In genomic region chr19:49421039-49421877, GRCh38 we compare ENCODE assay signal across 10 cellular contexts. TPM values are rescaled to one million over a fixed set of nuclear protein-coding genes. Genes with fewer than 3 reads are reported as not detected.
DNase-seq lines count a peak whose midpoint lies in the region; ATAC-seq, FAIRE-seq and TF ChIP-seq lines count a peak whose summit lies in the region.
"Had no signal": no experiment of that assay in that cellular context is flagged by ENCODE, and none has a peak within 500 bp of the region (broad histone marks: within the 10 kb centered on the region; RNA-seq: fewer than 3 reads in every experiment).

No MANE protein-coding gene starts in this region.

- peaks cover 21% of the 10 kb centered on the region for H3K4me1 ChIP-seq in psoas muscle

- no peaks in the 10 kb centered on the region for H3K36me3 ChIP-seq in psoas muscle (ENCODE audit: insufficient read depth in 1 of 2, low read depth in 1 of 2)

- no peaks in the 10 kb centered on the region for H3K9me3 Mint-ChIP-seq in activated T-helper 1 cell treated with anti-CD3 and anti-CD28 coated beads, Interleukin-12 subunit alpha, Interleukin-12 subunit beta, Interleukin-2, Interleukin-4 antibody, amounts not matched to agents 30 ng/mL and 10 ng/mL and 1 ng/mL, durations not matched to agents 14 hours and 24 hours and 36 hours
- peaks cover 9% of the 10 kb centered on the region for H3K9me3 Mint-ChIP-seq in glutamatergic neuron (ENCODE audit: unreplicated experiment)

- H3K27me3 ChIP-seq in psoas muscle (ENCODE audit: insufficient read depth in 3 of 3, low read length in 2 of 3): peaks cover 0 to 100% (median 42%) of the 10 kb centered on the region in 3 donors

- peak overlapping the region; percentile 31 for H3K4me3 Mint-ChIP-seq in activated T-helper 1 cell treated with anti-CD3 and anti-CD28 coated beads, Interleukin-12 subunit alpha, Interleukin-12 subunit beta, Interleukin-2, Interleukin-4 antibody, amounts not matched to agents 30 ng/mL and 10 ng/mL and 1 ng/mL, durations not matched to agents 14 hours and 24 hours and 36 hours
- peak overlapping the region; percentile 67 for H3K4me3 Mint-ChIP-seq in glutamatergic neuron (ENCODE audit: unreplicated experiment)

- no peaks in the 10 kb centered on the region for H3K9me3 ChIP-seq in psoas muscle

- H3K27me3 Mint-ChIP-seq in activated T-helper 1 cell treated with anti-CD3 and anti-CD28 coated beads, Interleukin-12 subunit alpha, Interleukin-12 subunit beta, Interleukin-2, Interleukin-4 antibody, amounts not matched to agents 30 ng/mL and 10 ng/mL and 1 ng/mL, durations not matched to agents 14 hours and 24 hours and 36 hours (ENCODE audit: insufficient read depth): peaks cover 77% of the 10 kb centered on the region
- peaks cover 25% of the 10 kb centered on the region for H3K27me3 Mint-ChIP-seq in glutamatergic neuron (ENCODE audit: unreplicated experiment)

- no peak for DNase-seq in GM12891 (ENCODE audit: insufficient read length, low spot score)
- peak; percentile 59 for DNase-seq in NCI-H2029 treated with DMSO at 0.1 percent for 48 hours (lab: John Stamatoyannopoulos, UW)
- peak; percentile 42 for DNase-seq in activated T-helper 1 cell treated with anti-CD3 and anti-CD28 coated beads, Interleukin-12 subunit alpha, Interleukin-12 subunit beta, Interleukin-2, Interleukin-4 antibody, amounts not matched to agents 30 ng/mL and 10 ng/mL and 1 ng/mL, durations not matched to agents 14 hours and 24 hours and 36 hours (ENCODE audit: low spot score)
- DNase-seq in glutamatergic neuron: peak; percentile 87
- DNase-seq in psoas muscle: peak; percentile 62 to 67
- DNase-seq in NK-92 (lab: John Stamatoyannopoulos, UW; ENCODE audit: unreplicated experiment): no peak

- H3K4me1 Mint-ChIP-seq in activated T-helper 1 cell treated with anti-CD3 and anti-CD28 coated beads, Interleukin-12 subunit alpha, Interleukin-12 subunit beta, Interleukin-2, Interleukin-4 antibody, amounts not matched to agents 30 ng/mL and 10 ng/mL and 1 ng/mL, durations not matched to agents 14 hours and 24 hours and 36 hours (ENCODE audit: low read depth): peaks cover 36% of the 10 kb centered on the region
- peaks cover 27% of the 10 kb centered on the region for H3K4me1 Mint-ChIP-seq in glutamatergic neuron (ENCODE audit: low read depth, unreplicated experiment)

- 5 to 8% (median 6%) methylated on average over 48 of the region's 48 CpGs for WGBS in psoas muscle, 3 donors

- peak; percentile 23 for FAIRE-seq in GM12891 (lab: Jason Lieb, UNC)

- no peak for TF ChIP-seq POLR2A in GM12891 (IDR thresholded peaks at IDR 0.05; ENCODE audit: low read depth, low read length)

- peaks cover 3% of the 10 kb centered on the region for H3K36me3 Mint-ChIP-seq in activated T-helper 1 cell treated with anti-CD3 and anti-CD28 coated beads, Interleukin-12 subunit alpha, Interleukin-12 subunit beta, Interleukin-2, Interleukin-4 antibody, amounts not matched to agents 30 ng/mL and 10 ng/mL and 1 ng/mL, durations not matched to agents 14 hours and 24 hours and 36 hours (ENCODE audit: low read depth)
- no peaks in the 10 kb centered on the region for H3K36me3 Mint-ChIP-seq in glutamatergic neuron (ENCODE audit: unreplicated experiment)

- ATAC-seq in psoas muscle: peak in 2 of 4 donors; percentile 31 to 67
- no peak for ATAC-seq in GM19324 (IDR thresholded peaks at IDR 0.05; ENCODE audit: low FRiP score, unreplicated experiment)
- ATAC-seq in HG02870 (IDR thresholded peaks at IDR 0.05; ENCODE audit: unreplicated experiment): no peak

- H3K27ac Mint-ChIP-seq in activated T-helper 1 cell treated with anti-CD3 and anti-CD28 coated beads, Interleukin-12 subunit alpha, Interleukin-12 subunit beta, Interleukin-2, Interleukin-4 antibody, amounts not matched to agents 30 ng/mL and 10 ng/mL and 1 ng/mL, durations not matched to agents 14 hours and 24 hours and 36 hours: no peak overlapping the region
- H3K27ac Mint-ChIP-seq in glutamatergic neuron (ENCODE audit: unreplicated experiment): peak overlapping the region; percentile 50

- peak overlapping the region; percentile 49 for H3K4me3 ChIP-seq in psoas muscle
- H3K4me3 ChIP-seq: PC-9 had no signal

- TF ChIP-seq CTCF in glutamatergic neuron (IDR thresholded peaks at IDR 0.05; ENCODE audit: partially characterized antibody, unreplicated experiment) (no peak), psoas muscle (IDR thresholded peaks at IDR 0.05) (no peak)

- intact Hi-C loops in activated T-helper 1 cell treated with anti-CD3 and anti-CD28 coated beads, Interleukin-12 subunit alpha, Interleukin-12 subunit beta, Interleukin-2, Interleukin-4 antibody, amounts not matched to agents 30 ng/mL and 10 ng/mL and 1 ng/mL, durations not matched to agents 14 hours and 24 hours and 36 hours (cut with micrococcal nuclease): no loop called here
- intact Hi-C loops in psoas muscle (cut with DNase I): no loop called here

- H3K27ac ChIP-seq in psoas muscle: no peak overlapping the region
- H3K27ac ChIP-seq: PC-9 had no signal

TF ChIP-seq in GM12891, 5 proteins besides CTCF, POLR2A, EP300 and RAD21:
- TF ChIP-seq SPI1 (IDR thresholded peaks at IDR 0.05; ENCODE audit: low read depth, low read length): no peak
- peak; percentile 19; the same call in 1 of the 2 replicates for TF ChIP-seq POU2F2 (IDR thresholded peaks at IDR 0.05; ENCODE audit: low read depth, low read length)

RNA-seq across cellular contexts. Expression of gene PTH2, which starts 2.0 kb away (rescaled TPM):
- not detected for polyA plus RNA-seq in GM12891 (2012; ENCODE audit: low read depth, missing spikeins)
- total RNA-seq in activated T-helper 1 cell treated with anti-CD3 and anti-CD28 coated beads, Interleukin-12 subunit alpha, Interleukin-12 subunit beta, Interleukin-2, Interleukin-4 antibody, amounts not matched to agents 30 ng/mL and 10 ng/mL and 1 ng/mL, durations not matched to agents 14 hours and 24 hours and 36 hours: not detected in 2 replicates
- 2.5 TPM for total RNA-seq in glutamatergic neuron (ENCODE audit: unreplicated experiment)
- total RNA-seq in psoas muscle: not detected
- not detected for polyA plus RNA-seq in psoas muscle
- total RNA-seq: mononuclear cell, PC-9 had no signal

RNA-seq across cellular contexts. Expression of gene GFY, which starts 3.9 kb away (rescaled TPM):
- polyA plus RNA-seq in GM12891 (2012; ENCODE audit: low read depth, missing spikeins): not detected
- total RNA-seq in activated T-helper 1 cell treated with anti-CD3 and anti-CD28 coated beads, Interleukin-12 subunit alpha, Interleukin-12 subunit beta, Interleukin-2, Interleukin-4 antibody, amounts not matched to agents 30 ng/mL and 10 ng/mL and 1 ng/mL, durations not matched to agents 14 hours and 24 hours and 36 hours: not detected in 2 replicates
- 0.88 TPM for total RNA-seq in glutamatergic neuron (ENCODE audit: unreplicated experiment)
- not detected for total RNA-seq in psoas muscle
- polyA plus RNA-seq in psoas muscle: under 1 TPM in 1 of 3 donors, not detected in 2; 0.33 TPM
- total RNA-seq: mononuclear cell, PC-9 had no signal

RNA-seq across cellular contexts. Expression of gene SLC17A7, which starts 20.1 kb away (rescaled TPM):
- 0.09 TPM for polyA plus RNA-seq in GM12891 (2012; ENCODE audit: low read depth, missing spikeins)
- total RNA-seq in activated T-helper 1 cell treated with anti-CD3 and anti-CD28 coated beads, Interleukin-12 subunit alpha, Interleukin-12 subunit beta, Interleukin-2, Interleukin-4 antibody, amounts not matched to agents 30 ng/mL and 10 ng/mL and 1 ng/mL, durations not matched to agents 14 hours and 24 hours and 36 hours: 0.16 TPM in 1 of 2 replicates, not detected in the other
- total RNA-seq in glutamatergic neuron (ENCODE audit: unreplicated experiment) (188 TPM), psoas muscle (1 to 10 TPM in 1 of 4 donors, under 1 TPM in 3; 0.42 to 1.8 (median 0.82) TPM)
- polyA plus RNA-seq in psoas muscle: under 1 TPM; 0.55 to 0.79 (median 0.59) TPM
- total RNA-seq: mononuclear cell had no signal

RNA-seq across cellular contexts. Expression of gene PIH1D1, which starts 30.4 kb away (rescaled TPM):
- polyA plus RNA-seq in GM12891 (2012; ENCODE audit: low read depth, missing spikeins): 116 TPM
- total RNA-seq in activated T-helper 1 cell treated with anti-CD3 and anti-CD28 coated beads, Interleukin-12 subunit alpha, Interleukin-12 subunit beta, Interleukin-2, Interleukin-4 antibody, amounts not matched to agents 30 ng/mL and 10 ng/mL and 1 ng/mL, durations not matched to agents 14 hours and 24 hours and 36 hours: 124 and 126 TPM in 2 replicates
- total RNA-seq in glutamatergic neuron (ENCODE audit: unreplicated experiment): 104 TPM
- 10 to 100 TPM; 37.2 to 60.1 (median 43.1) TPM for total RNA-seq in psoas muscle
- polyA plus RNA-seq in psoas muscle: 10 to 100 TPM; 46.4 to 69.8 (median 52.2) TPM

RNA-seq across cellular contexts. Expression of gene ALDH16A1, which starts 31.8 kb away (rescaled TPM):
- 13.7 TPM for polyA plus RNA-seq in GM12891 (2012; ENCODE audit: low read depth, missing spikeins)
- 23.1 and 24.5 TPM in 2 replicates for total RNA-seq in activated T-helper 1 cell treated with anti-CD3 and anti-CD28 coated beads, Interleukin-12 subunit alpha, Interleukin-12 subunit beta, Interleukin-2, Interleukin-4 antibody, amounts not matched to agents 30 ng/mL and 10 ng/mL and 1 ng/mL, durations not matched to agents 14 hours and 24 hours and 36 hours
- total RNA-seq in glutamatergic neuron (ENCODE audit: unreplicated experiment) (28.6 TPM), psoas muscle (10 to 100 TPM in 1 of 4 donors, 1 to 10 TPM in 3; 6.5 to 11.1 (median 7.7) TPM)
- 10 to 100 TPM in 1 of 3 donors, 1 to 10 TPM in 2; 3.6 to 12.9 (median 5.7) TPM for polyA plus RNA-seq in psoas muscle

Comparison
In these comparisons a context has a peak if more than half of its experiments do, and no peak if none do; other contexts are left out.
1. DNase-seq: peak in NCI-H2029 treated with DMSO at 0.1 percent for 48 hours (single experiment), activated T-helper 1 cell treated with anti-CD3 and anti-CD28 coated beads, Interleukin-12 subunit alpha, Interleukin-12 subunit beta, Interleukin-2, Interleukin-4 antibody, amounts not matched to agents 30 ng/mL and 10 ng/mL and 1 ng/mL, durations not matched to agents 14 hours and 24 hours and 36 hours (single experiment), glutamatergic neuron (single experiment) and psoas muscle (2 of 2); none in GM12891 (single experiment) and NK-92 (single experiment).
2. RNA of gene SLC17A7, which starts 20.1 kb away (total RNA-seq): 188 TPM in glutamatergic neuron (single experiment); 0.42 to 1.8 TPM in psoas muscle and 0.16 TPM in activated T-helper 1 cell treated with anti-CD3 and anti-CD28 coated beads, Interleukin-12 subunit alpha, Interleukin-12 subunit beta, Interleukin-2, Interleukin-4 antibody, amounts not matched to agents 30 ng/mL and 10 ng/mL and 1 ng/mL, durations not matched to agents 14 hours and 24 hours and 36 hours; every median in the first group is over 10 times any median in the second.